Comparison of ENCODE assay signal across 17 cellular contexts in the genomic region with DNA sequence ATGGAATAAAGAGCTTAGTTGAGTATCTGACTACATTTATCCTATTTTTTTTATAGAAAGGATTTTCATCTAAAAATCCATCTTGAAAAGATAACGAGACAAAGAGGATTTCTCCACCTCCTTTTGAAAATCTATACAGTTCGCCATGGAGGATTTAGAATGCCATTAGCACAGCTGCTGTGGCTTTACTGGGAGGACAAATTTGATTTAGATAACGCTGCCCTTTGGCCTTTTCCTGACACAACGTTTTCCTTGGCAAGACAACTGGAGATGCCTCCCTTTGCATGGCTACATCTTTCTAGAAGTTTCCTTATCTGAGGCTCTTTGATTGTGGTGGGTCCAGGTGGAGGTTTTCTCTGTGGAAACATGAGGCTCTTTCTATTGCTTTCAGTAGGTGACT.
"Had no signal": no experiment of that assay in that cellular context is flagged by ENCODE, and none has a peak within 500 bp of the region (broad histone marks: within the 10 kb centered on the region; RNA-seq: fewer than 3 reads in every experiment).

No MANE protein-coding gene starts in this region.

- FAIRE-seq: colon, endometrium, keratinocyte had no signal

- H3K27ac Mint-ChIP-seq: activated naive CD4-positive, alpha-beta T cell treated with anti-CD3 and anti-CD28 coated beads for 36 hours; nephron progenitor cell; stimulated activated naive CD8-positive, alpha-beta T cell treated with anti-CD3 and anti-CD28 coated beads, Interleukin-15, amount 100 ng/mL, for 72 hours; T-helper 1 cell treated with Interleukin-12 subunit alpha and Interleukin-12 subunit beta and Interleukin-4 antibody, amounts not matched to agents 30 μg/mL and 1 μg/mL, for 36 hours had no signal

- H3K27me3 Mint-ChIP-seq: stimulated activated naive CD8-positive, alpha-beta T cell treated with anti-CD3 and anti-CD28 coated beads, Interleukin-15, amount 100 ng/mL, for 72 hours had no signal

- H3K4me3 ChIP-seq: prostate gland had no signal

- H3K4me1 ChIP-seq: prostate gland had no signal

- H3K9me3 ChIP-seq: prostate gland had no signal

- H3K4me3 Mint-ChIP-seq: activated naive CD4-positive, alpha-beta T cell treated with anti-CD3 and anti-CD28 coated beads for 36 hours; nephron progenitor cell; stimulated activated naive CD8-positive, alpha-beta T cell treated with anti-CD3 and anti-CD28 coated beads, Interleukin-15, amount 100 ng/mL, for 72 hours; T-helper 1 cell treated with Interleukin-12 subunit alpha and Interleukin-12 subunit beta and Interleukin-4 antibody, amounts not matched to agents 30 μg/mL and 1 μg/mL, for 36 hours had no signal

- H3K36me3 ChIP-seq: prostate gland had no signal

- H3K9me3 Mint-ChIP-seq: activated naive CD4-positive, alpha-beta T cell treated with anti-CD3 and anti-CD28 coated beads for 36 hours; nephron progenitor cell; stimulated activated naive CD8-positive, alpha-beta T cell treated with anti-CD3 and anti-CD28 coated beads, Interleukin-15, amount 100 ng/mL, for 72 hours; T-helper 1 cell treated with Interleukin-12 subunit alpha and Interleukin-12 subunit beta and Interleukin-4 antibody, amounts not matched to agents 30 μg/mL and 1 μg/mL, for 36 hours had no signal

- DNase-seq: activated CD4-positive, alpha-beta T cell treated with anti-CD3 and anti-CD28 coated beads for 4 hours; activated CD8-positive, alpha-beta memory T cell treated with anti-CD3 and anti-CD28 coated beads, Interleukin-2, amount 50 U/mL, for 48 hours; activated naive CD4-positive, alpha-beta T cell treated with anti-CD3 and anti-CD28 coated beads for 36 hours; caudate nucleus; hippocampal formation; left ventricle myocardium superior; mesendoderm; nephron progenitor cell; occipital lobe; right cardiac atrium; SIG-M5; stimulated activated naive CD8-positive, alpha-beta T cell treated with anti-CD3 and anti-CD28 coated beads, Interleukin-15, amount 100 ng/mL, for 72 hours had no signal

- ATAC-seq: right cardiac atrium; stimulated activated naive CD8-positive, alpha-beta T cell treated with anti-CD3 and anti-CD28 coated beads, Interleukin-15, amount 100 ng/mL, for 72 hours had no signal
